Comparison of ENCODE assay signal across 9 cellular contexts in the genomic region with DNA sequence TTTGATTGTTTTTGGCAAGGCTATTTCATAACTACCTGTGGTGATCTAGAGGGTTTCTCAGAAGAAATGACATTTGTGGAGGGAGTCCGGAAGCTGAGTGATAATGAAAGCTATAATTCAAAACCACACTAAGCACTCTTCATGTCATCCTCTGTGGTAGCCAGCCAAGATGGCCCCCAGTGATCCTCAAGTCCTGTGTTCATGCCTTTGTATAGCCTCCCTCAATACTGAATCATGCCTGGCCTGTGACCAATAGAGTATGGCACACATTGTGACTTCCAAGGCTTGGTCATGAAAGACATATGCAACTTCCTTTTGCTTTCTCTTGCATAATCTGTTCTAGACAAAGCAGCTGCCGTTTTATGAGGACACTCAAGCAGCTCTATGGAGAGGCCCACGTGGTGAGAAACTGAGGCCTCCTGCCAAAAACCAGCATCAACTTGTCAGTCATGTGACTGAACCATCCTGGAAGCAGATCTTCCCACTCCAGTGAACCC. TPM values are rescaled to one million over a fixed set of nuclear protein-coding genes. Genes with fewer than 3 reads are reported as not detected.
DNase-seq lines count a peak whose midpoint lies in the region; ATAC-seq, FAIRE-seq and TF ChIP-seq lines count a peak whose summit lies in the region.
"Had no signal": no experiment of that assay in that cellular context is flagged by ENCODE, and none has a peak within 500 bp of the region (broad histone marks: within the 10 kb centered on the region; RNA-seq: fewer than 3 reads in every experiment).

No MANE protein-coding gene starts in this region.

- H3K4me1 Mint-ChIP-seq in CD4-positive, alpha-beta T cell (ENCODE audit: low read depth), result peaks cover 8% of the 10 kb centered on the region

- no peaks in the 10 kb centered on the region for H3K9me3 ChIP-seq in CD4-positive, alpha-beta T cell (ENCODE audit: control insufficient read depth, low read length)
- peaks cover 0 to 7% (median 0%) of the 10 kb centered on the region in 4 donors for H3K9me3 ChIP-seq in Peyer's patch

- H3K4me1 ChIP-seq in Peyer's patch, result no peaks in the 10 kb centered on the region

- no peak overlapping the region for H3K27ac ChIP-seq in CD4-positive, alpha-beta T cell (ENCODE audit: low read depth, low read length)
- H3K27ac ChIP-seq in Peyer's patch, result peak overlapping the region in 2 of 4 donors; percentile 25 to 27

- intact Hi-C loops in CD4-positive, alpha-beta T cell (cut with DNase I, micrococcal nuclease), result no loop called here

- FAIRE-seq in GM19239 (lab: Jason Lieb, UNC), result peak; percentile 85
- FAIRE-seq: endothelial cell of umbilical vein had no signal

- no peak for TF ChIP-seq POLR2A in Peyer's patch (IDR thresholded peaks at IDR 0.05)

- H3K4me3 ChIP-seq in Peyer's patch (no peak overlapping the region), cardiac fibroblast (replicated peaks in 1 of 2; ENCODE audit: low read depth in 2 of 2, low read length in 2 of 2) (no peak overlapping the region)

- POLR2A ChIA-PET in CD4-positive, alpha-beta T cell (lab: Charles Lee), result interaction anchor here (1.4 to 2.5 kb wide), 2 partner anchors 12 to 49 kb away, joined by 3 to 20 read pairs; no protein-coding TSS in a partner anchor

- peak; percentile 86 for ATAC-seq in CD4-positive, alpha-beta T cell (ENCODE audit: poor library complexity)
- ATAC-seq in HG03175 (IDR thresholded peaks at IDR 0.05; ENCODE audit: unreplicated experiment), result peak; percentile 97

- no peaks in the 10 kb centered on the region for H3K9me3 Mint-ChIP-seq in CD4-positive, alpha-beta T cell

- H3K27me3 ChIP-seq in CD4-positive, alpha-beta T cell (ENCODE audit: control insufficient read depth, insufficient read depth, low read length), result peaks cover 4% of the 10 kb centered on the region
- no peaks in the 10 kb centered on the region for H3K27me3 ChIP-seq in Peyer's patch

- H3K4me3 Mint-ChIP-seq in CD4-positive, alpha-beta T cell, result no peak overlapping the region

- no peak for TF ChIP-seq CTCF in CD4-positive, alpha-beta T cell (IDR thresholded peaks at IDR 0.05)
- TF ChIP-seq CTCF in Peyer's patch (IDR thresholded peaks at IDR 0.05), result no peak
- TF ChIP-seq CTCF in cardiac fibroblast (IDR thresholded peaks at IDR 0.05; ENCODE audit: low read depth, low read length), result no peak

- H3K27me3 Mint-ChIP-seq in CD4-positive, alpha-beta T cell, result no peaks in the 10 kb centered on the region

- H3K36me3 Mint-ChIP-seq in CD4-positive, alpha-beta T cell (ENCODE audit: low read depth), result no peaks in the 10 kb centered on the region

- H3K27ac Mint-ChIP-seq in CD4-positive, alpha-beta T cell, result no peak overlapping the region

- CTCF ChIA-PET in CD4-positive, alpha-beta T cell (lab: Charles Lee), result no interaction called here

- H3K36me3 ChIP-seq in Peyer's patch, result no peaks in the 10 kb centered on the region

- DNase-seq in CD4-positive, alpha-beta T cell, result peak in 2 of 10 experiments; percentile 2 to 6
- DNase-seq in GM19239 (ENCODE audit: insufficient read length, low spot score) (peak; percentile 58), Peyer's patch (peak in 2 of 3 donors; percentile 19 to 61), cardiac fibroblast (ENCODE audit: low read depth in 2 of 2) (peak; percentile 83 to 96), pons (ENCODE audit: low spot score) (peak; percentile 38), NCI-H82 treated with DMSO at 0.1 percent for 48 hours (lab: John Stamatoyannopoulos, UW; ENCODE audit: unreplicated experiment) (no peak), dedifferentiated amniotic fluid mesenchymal stem cell (ENCODE audit: extremely low spot score) (no peak)

RNA-seq across cellular contexts. Expression of gene DNAAF9, which starts 12.8 kb away (rescaled TPM):
- total RNA-seq in CD4-positive, alpha-beta T cell, result 1 to 10 TPM; 3.0 TPM
- 10 to 100 TPM in 2 of 4 donors, 1 to 10 TPM in 2; 6.5 to 12.1 (median 9.1) TPM for total RNA-seq in Peyer's patch

RNA-seq across cellular contexts. Expression of gene ATRN, which starts 50.6 kb away (rescaled TPM):
- total RNA-seq in CD4-positive, alpha-beta T cell, result 1 to 10 TPM; 8.8 to 9.1 TPM
- 10 to 100 TPM; 14.9 to 99.5 (median 54.9) TPM for total RNA-seq in Peyer's patch

Comparison
In these comparisons a context has a peak if more than half of its experiments do, and no peak if none do; other contexts are left out.
1. DNase-seq: peak in GM19239 (single experiment), Peyer's patch (2 of 3), cardiac fibroblast (2 of 2) and pons (single experiment); none in NCI-H82 treated with DMSO at 0.1 percent for 48 hours (single experiment) and dedifferentiated amniotic fluid mesenchymal stem cell (single experiment).